Comparison of ENCODE assay signal across 19 cellular contexts in the genomic region with DNA sequence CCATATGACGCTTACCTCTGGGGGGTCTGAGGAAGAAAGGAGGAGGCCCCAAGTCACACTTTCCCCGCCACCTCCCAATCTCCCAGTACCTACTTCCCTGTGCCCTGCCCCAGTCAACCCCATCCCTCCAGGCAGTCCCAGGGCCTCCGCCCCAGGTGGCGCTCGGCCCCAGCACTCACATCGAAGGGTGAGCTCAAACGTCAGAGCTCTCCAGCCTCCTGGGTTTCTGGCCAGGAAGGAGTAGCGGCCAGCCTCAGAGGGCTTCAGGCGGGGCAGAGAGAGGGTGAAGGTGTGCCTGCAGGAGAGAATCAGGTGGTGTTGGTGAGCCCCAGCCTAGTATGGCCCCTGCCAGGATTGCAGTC. TPM values are rescaled to one million over a fixed set of nuclear protein-coding genes. Genes with fewer than 3 reads are reported as not detected.
DNase-seq lines count a peak whose midpoint lies in the region; ATAC-seq, FAIRE-seq and TF ChIP-seq lines count a peak whose summit lies in the region.
"Had no signal": no experiment of that assay in that cellular context is flagged by ENCODE, and none has a peak within 500 bp of the region (broad histone marks: within the 10 kb centered on the region; RNA-seq: fewer than 3 reads in every experiment).

No MANE protein-coding gene starts in this region.

- H2AFZ ChIP-seq in K562 (ENCODE audit: low read depth, low read length) = no peak overlapping the region

- TF ChIP-seq POLR2A in K562 (conservative IDR thresholded peaks at IDR 0.05) (no peak), lower leg skin (IDR thresholded peaks at IDR 0.05) (no peak)

- TF ChIP-seq EP300 in K562 (IDR thresholded peaks at IDR 0.05; ENCODE audit: low read length) = no peak

- H3K4me2 ChIP-seq in K562 (ENCODE audit: insufficient read depth, low read length) = no peak overlapping the region
- H3K4me2 ChIP-seq in mesendoderm (ENCODE audit: low read length) = no peak overlapping the region

- peak; percentile 81 for ATAC-seq in K562
- ATAC-seq in right cardiac atrium = no peak

- no peaks in the 10 kb centered on the region for H3K79me1 ChIP-seq in mesendoderm (ENCODE audit: low read length)

- H4K20me1 ChIP-seq in K562 (replicated peaks; ENCODE audit: control insufficient read depth, insufficient read depth, low read length) = no peaks in the 10 kb centered on the region

- H3K9me3 ChIP-seq in K562 (replicated peaks; ENCODE audit: control insufficient read depth, insufficient read depth, low read depth, low read length) (no peaks in the 10 kb centered on the region), right cardiac atrium (ENCODE audit: control insufficient read depth, low read length) (no peaks in the 10 kb centered on the region)

- DNase-seq in activated naive CD4-positive, alpha-beta T cell treated with anti-CD3 and anti-CD28 coated beads, Interleukin-2, amount 10 ng/mL, durations not matched to agents 7 days and 5 days = peak; percentile 3
- no peak for DNase-seq in activated naive CD4-positive, alpha-beta T cell treated with anti-CD3 and anti-CD28 coated beads for 36 hours
- DNase-seq in K562 (ENCODE audit: extremely low read depth in 1 of 4, low spot score in 3 of 4) (peak in 2 of 4 experiments; percentile 24 to 42), mesendoderm (peak; percentile 15), lower leg skin (ENCODE audit: low spot score in 2 of 2) (no peak), right cardiac atrium (no peak), germinal center (ENCODE audit: low spot score) (no peak), amygdala (lab: John Stamatoyannopoulos, UW) (no peak)
- DNase-seq: C1 segment of cervical spinal cord, GF-D8, Karpas-422, MG63, NCI-H1105, NCI-H1694, NCI-H2107, NCI-H226, NCI-H526 treated with DMSO at 0.1 percent for 48 hours, SHP77 treated with DMSO at 0.1 percent for 48 hours had no signal

- H3K56ac ChIP-seq in mesendoderm (ENCODE audit: low read length) = no peak overlapping the region

- H4K8ac ChIP-seq in mesendoderm (ENCODE audit: low read depth, low read length) = no peak overlapping the region

- H2BK120ac ChIP-seq in mesendoderm (ENCODE audit: low read depth, low read length) = no peak overlapping the region

- no peak overlapping the region for H2BK15ac ChIP-seq in mesendoderm (replicated peaks; ENCODE audit: low read depth)

- H3K36me3 ChIP-seq in K562 (ENCODE audit: control insufficient read depth, insufficient read depth, low read length) = no peaks in the 10 kb centered on the region
- H3K36me3 ChIP-seq in mesendoderm (ENCODE audit: control insufficient read depth, insufficient read depth, low read length) = no peaks in the 10 kb centered on the region
- H3K36me3 ChIP-seq: MG63 had no signal

- H3K27me3 ChIP-seq in K562 (ENCODE audit: control insufficient read depth in 2 of 2, insufficient read depth in 2 of 2, low read length in 2 of 2) (peaks cover 10 to 40% of the 10 kb centered on the region in 2 experiments), mesendoderm (ENCODE audit: insufficient read depth, low read length, poor library complexity) (no peaks in the 10 kb centered on the region), right cardiac atrium (ENCODE audit: control insufficient read depth, insufficient read depth) (no peaks in the 10 kb centered on the region)

- in situ Hi-C loops in K562 (cut with MboI) = no loop called here

- intact Hi-C loops in activated naive CD4-positive, alpha-beta T cell treated with anti-CD3 and anti-CD28 coated beads for 36 hours (cut with micrococcal nuclease) = no loop called here
- intact Hi-C loops in K562 (cut with micrococcal nuclease) (loop anchor here (10.0 kb wide), 1 partner anchor 55 kb away; no protein-coding TSS in a partner anchor), lower leg skin (cut with DNase I; ENCODE audit: low total_unique reads) (no loop called here), right cardiac atrium (cut with DNase I) (no loop called here)

- peaks cover 20% of the 10 kb centered on the region for H3K4me1 Mint-ChIP-seq in activated naive CD4-positive, alpha-beta T cell treated with anti-CD3 and anti-CD28 coated beads, Interleukin-2, amount 10 ng/mL, durations not matched to agents 7 days and 5 days
- peaks cover 12% of the 10 kb centered on the region for H3K4me1 Mint-ChIP-seq in activated naive CD4-positive, alpha-beta T cell treated with anti-CD3 and anti-CD28 coated beads for 36 hours (ENCODE audit: low read depth)

- CTCF ChIA-PET in activated naive CD4-positive, alpha-beta T cell treated with anti-CD3 and anti-CD28 coated beads, Interleukin-2, amount 10 ng/mL, durations not matched to agents 7 days and 5 days (lab: Charles Lee) = no interaction called here
- CTCF ChIA-PET in activated naive CD4-positive, alpha-beta T cell treated with anti-CD3 and anti-CD28 coated beads for 36 hours (lab: Charles Lee) = no interaction called here
- CTCF ChIA-PET in K562 (lab: Yijun Ruan, JAX; ENCODE audit: low intra/inter-chr PET ratio) = no interaction called here

- H3K9me3 Mint-ChIP-seq in activated naive CD4-positive, alpha-beta T cell treated with anti-CD3 and anti-CD28 coated beads, Interleukin-2, amount 10 ng/mL, durations not matched to agents 7 days and 5 days = no peaks in the 10 kb centered on the region
- H3K9me3 Mint-ChIP-seq in activated naive CD4-positive, alpha-beta T cell treated with anti-CD3 and anti-CD28 coated beads for 36 hours = no peaks in the 10 kb centered on the region

- H2BK5ac ChIP-seq in mesendoderm (ENCODE audit: low read length) = no peak overlapping the region

- H3K4ac ChIP-seq in mesendoderm (ENCODE audit: low read depth, low read length) = no peak overlapping the region

- H3K27me3 Mint-ChIP-seq in activated naive CD4-positive, alpha-beta T cell treated with anti-CD3 and anti-CD28 coated beads, Interleukin-2, amount 10 ng/mL, durations not matched to agents 7 days and 5 days = peaks cover 8% of the 10 kb centered on the region
- no peaks in the 10 kb centered on the region for H3K27me3 Mint-ChIP-seq in activated naive CD4-positive, alpha-beta T cell treated with anti-CD3 and anti-CD28 coated beads for 36 hours (ENCODE audit: low read depth)

- H3K4me1 ChIP-seq in K562 (replicated peaks in 1 of 2; ENCODE audit: control insufficient read depth in 2 of 2, insufficient read depth in 2 of 2, low read length in 2 of 2) (peaks cover 0 to 6% of the 10 kb centered on the region in 2 experiments; a peak in 2 of 5 replicates), mesendoderm (ENCODE audit: control insufficient read depth, low read depth, low read length) (no peaks in the 10 kb centered on the region), right cardiac atrium (ENCODE audit: control insufficient read depth, insufficient read depth, low read length) (no peaks in the 10 kb centered on the region)

- peak in 1 of 2 experiments; percentile 43; a peak in 2 of 4 replicates for TF ChIP-seq RAD21 in K562 (CRISPR knock-in tag; conservative IDR thresholded peaks at IDR 0.05 in 1 of 2, IDR thresholded peaks at IDR 0.05 in 1 of 2)

- H3K27ac ChIP-seq in K562 (ENCODE audit: extremely low read depth, low read depth, low read length) (no peak overlapping the region), mesendoderm (ENCODE audit: low read depth, low read length) (no peak overlapping the region), right cardiac atrium (ENCODE audit: low read length) (no peak overlapping the region)

- H3K18ac ChIP-seq in mesendoderm (ENCODE audit: low read length) = no peak overlapping the region

- H2AK5ac ChIP-seq in mesendoderm (ENCODE audit: low read length) = no peak overlapping the region

- H4K5ac ChIP-seq in mesendoderm (ENCODE audit: low read length) = no peak overlapping the region

- WGBS in K562 (ENCODE audit: insufficient coverage, low coverage, missing lambda C conversion rate) = 27% methylated on average over 7 of the region's 9 CpGs
- no CpG with 5 or more reads among the region's 9 CpGs for WGBS in mesendoderm (ENCODE audit: extremely low coverage, insufficient coverage, low lambda C conversion rate)
- 82 to 100% methylated on average over 4 to 9 of the region's 9 CpGs for WGBS in lower leg skin, 2 donors
- 89% methylated on average over 9 of the region's 9 CpGs for WGBS in right cardiac atrium

- no peak overlapping the region for H3K4me3 Mint-ChIP-seq in activated naive CD4-positive, alpha-beta T cell treated with anti-CD3 and anti-CD28 coated beads, Interleukin-2, amount 10 ng/mL, durations not matched to agents 7 days and 5 days
- no peak overlapping the region for H3K4me3 Mint-ChIP-seq in activated naive CD4-positive, alpha-beta T cell treated with anti-CD3 and anti-CD28 coated beads for 36 hours

- H3K9ac ChIP-seq in K562 (ENCODE audit: insufficient read depth in 1 of 2, low read depth in 2 of 2, low read length in 2 of 2) = peak overlapping the region in 1 of 2 experiments; percentile 55; a peak in 2 of 4 replicates
- H3K9ac ChIP-seq in mesendoderm (ENCODE audit: low read length) = no peak overlapping the region

- no peaks in the 10 kb centered on the region for H3K9me1 ChIP-seq in K562 (ENCODE audit: control insufficient read depth, insufficient read depth, low read length)

- H3K27ac Mint-ChIP-seq in activated naive CD4-positive, alpha-beta T cell treated with anti-CD3 and anti-CD28 coated beads, Interleukin-2, amount 10 ng/mL, durations not matched to agents 7 days and 5 days = no peak overlapping the region
- no peak overlapping the region for H3K27ac Mint-ChIP-seq in activated naive CD4-positive, alpha-beta T cell treated with anti-CD3 and anti-CD28 coated beads for 36 hours

- H3K23ac ChIP-seq in mesendoderm (ENCODE audit: low read length) = no peak overlapping the region

- no peak for FAIRE-seq in K562 (lab: Jason Lieb, UNC)
- FAIRE-seq: GM12891 had no signal

- no peaks in the 10 kb centered on the region for H3K36me3 Mint-ChIP-seq in activated naive CD4-positive, alpha-beta T cell treated with anti-CD3 and anti-CD28 coated beads, Interleukin-2, amount 10 ng/mL, durations not matched to agents 7 days and 5 days
- H3K36me3 Mint-ChIP-seq in activated naive CD4-positive, alpha-beta T cell treated with anti-CD3 and anti-CD28 coated beads for 36 hours (ENCODE audit: low read depth) = no peaks in the 10 kb centered on the region

- H3K4me3 ChIP-seq in K562 (no peak overlapping the region), mesendoderm (ENCODE audit: low read length) (no peak overlapping the region), lower leg skin (ENCODE audit: low read depth, poor library complexity, severe bottlenecking) (no peak overlapping the region), right cardiac atrium (ENCODE audit: low read length) (no peak overlapping the region)
- H3K4me3 ChIP-seq: MG63 had no signal

- TF ChIP-seq CTCF in K562 (IDR thresholded peaks at IDR 0.05 in 2 of 3, conservative IDR thresholded peaks at IDR 0.05 in 1 of 3; ENCODE audit: insufficient read depth in 2 of 3, low read depth in 1 of 3, low read length in 3 of 3) (peak; percentile 34 to 53 (median 42); a peak in 4 of 6 replicates), lower leg skin (IDR thresholded peaks at IDR 0.05) (no peak)

- H3K79me2 ChIP-seq in K562 (ENCODE audit: control insufficient read depth, insufficient read depth, low read length) (no peaks in the 10 kb centered on the region), mesendoderm (ENCODE audit: control insufficient read depth, insufficient read depth, low read length) (no peaks in the 10 kb centered on the region)

- POLR2A ChIA-PET in K562 (lab: Yijun Ruan, JAX) = interaction anchor here (0.6 to 0.9 kb wide), 3 partner anchors 102 to 260 kb away, joined by 3 to 4 read pairs (median 3); no protein-coding TSS in a partner anchor

- no TSS peak for BruUV-seq in K562 (replicated peaks; lab: Mats Ljungman, UMichigan)

RNA-seq across cellular contexts. Expression of gene CSF1R, which starts 16.1 kb away (rescaled TPM):
- 1 to 10 TPM in 1 of 2 experiments, under 1 TPM in 1; 0.94 to 1.8 TPM for total RNA-seq in activated naive CD4-positive, alpha-beta T cell treated with anti-CD3 and anti-CD28 coated beads for 36 hours
- total RNA-seq in K562 (2011; cell fraction: chromatin; rRNA removed; ENCODE audit: low replicate concordance) = not detected in 2 replicates
- total RNA-seq in K562 (2011; cell fraction: nucleolus; rRNA removed) = not detected in 2 replicates
- total RNA-seq in K562 (2011; cell fraction: nucleoplasm; rRNA removed) = not detected in 2 replicates
- total RNA-seq in K562 (2014; rRNA removed) = not detected in 2 replicates
- not detected in 2 replicates for total RNA-seq in K562 (2014; rRNA removed; fragmentation: Illumina TruSeq; extraction: Trizol)
- not detected in 2 replicates for total RNA-seq in K562 (2015; rRNA removed; fragmentation: Illumina TruSeq; extraction: Trizol)
- 0.20 and 0.22 TPM in 2 replicates for total RNA-seq in K562 (2021)
- polyA plus RNA-seq in K562 (2011; rRNA removed) = 0.03 TPM in 1 of 2 replicates, not detected in the other
- polyA plus RNA-seq in K562 (2011; cell fraction: cytosol; rRNA removed) = 0.03 TPM in 1 of 2 replicates, not detected in the other
- polyA plus RNA-seq in K562 (2011; cell fraction: nucleus; rRNA removed) = 0.13 TPM in 1 of 2 replicates, not detected in the other
- polyA plus RNA-seq in K562 (2012) = 0.12 TPM in 1 of 2 replicates, not detected in the other
- not detected in 2 replicates for polyA plus RNA-seq in K562 (2014; fragmentation: Illumina TruSeq; extraction: Trizol)
- polyA plus RNA-seq in K562 (2014; fragmentation: Nextera tagmentation; extraction: Ambion mirVana) = not detected
- polyA plus RNA-seq in K562 (2014; rRNA removed) = 0.64 TPM in 1 of 2 replicates, not detected in the other
- polyA minus RNA-seq in K562 (2011; rRNA and poly(A)+ RNA removed) = 0.39 TPM in 1 of 2 replicates, not detected in the other
- not detected in 2 replicates for polyA minus RNA-seq in K562 (2011; cell fraction: cytosol; rRNA and poly(A)+ RNA removed)
- polyA minus RNA-seq in K562 (2011; cell fraction: nucleus; rRNA and poly(A)+ RNA removed) = not detected in 2 replicates
- 0.04 TPM for polyA plus RNA-seq in mesendoderm (2013, experiment 1 of 2)
- 0.11 TPM for polyA plus RNA-seq in mesendoderm (2013, experiment 2 of 2)
- total RNA-seq in lower leg skin = 10 to 100 TPM; 17.9 to 27.3 (median 23.9) TPM
- 10 to 100 TPM; 16.5 to 31.6 (median 24.8) TPM for total RNA-seq in right cardiac atrium
- polyA plus RNA-seq in right cardiac atrium = 4.5 TPM

Comparison
In these comparisons a context has a peak if more than half of its experiments do, and no peak if none do; other contexts are left out.
1. DNase-seq: peak in activated naive CD4-positive, alpha-beta T cell treated with anti-CD3 and anti-CD28 coated beads, Interleukin-2, amount 10 ng/mL, durations not matched to agents 7 days and 5 days (single experiment) and mesendoderm (single experiment); none in activated naive CD4-positive, alpha-beta T cell treated with anti-CD3 and anti-CD28 coated beads for 36 hours (single experiment), lower leg skin (0 of 2), right cardiac atrium (0 of 3), germinal center (single experiment) and amygdala (0 of 56).
2. CTCF ChIP-seq: peak in K562 (3 of 3); none in lower leg skin (0 of 3).
3. RNA of gene CSF1R, which starts 16.1 kb away (total RNA-seq): 17.9 to 27.3 TPM in lower leg skin and 16.5 to 31.6 TPM in right cardiac atrium; 0.94 to 1.8 TPM in activated naive CD4-positive, alpha-beta T cell treated with anti-CD3 and anti-CD28 coated beads for 36 hours and 0.20 to 0.22 TPM in K562; every median in the first group is over 4 times any median in the second.